1 cellular context compared by ENCODE assay signal in genomic region chr2:159118859-159119510, GRCh38.
TF ChIP-seq lines count a peak whose summit lies in the region.

No MANE protein-coding gene starts in this region.

TF ChIP-seq in IMR-90, 13 proteins besides CTCF, POLR2A, EP300 and RAD21 (continued from another document):
- TF ChIP-seq ELK1 (IDR thresholded peaks at IDR 0.05; ENCODE audit: borderline replicate concordance, low read depth, low read length) (no peak), CHD1 (IDR thresholded peaks at IDR 0.05; ENCODE audit: low read depth, low read length) (no peak), NFE2L2 (IDR thresholded peaks at IDR 0.05; ENCODE audit: low read depth, low read length) (no peak), BHLHE40 (IDR thresholded peaks at IDR 0.05; ENCODE audit: low read depth, low read length) (no peak), SMC3 (IDR thresholded peaks at IDR 0.05; ENCODE audit: low read depth, low read length) (no peak), MXI1 (IDR thresholded peaks at IDR 0.05; ENCODE audit: borderline replicate concordance, low read depth, low read length) (no peak), FOS (IDR thresholded peaks at IDR 0.05; ENCODE audit: low read depth, low read length) (no peak), CEBPB (IDR thresholded peaks at IDR 0.05; ENCODE audit: low read depth, low read length) (no peak), RCOR1 (IDR thresholded peaks at IDR 0.05; ENCODE audit: insufficient replicate concordance, low read length) (no peak), MAZ (IDR thresholded peaks at IDR 0.05; ENCODE audit: borderline replicate concordance, low read depth, low read length) (no peak), RFX5 (IDR thresholded peaks at IDR 0.05; ENCODE audit: low read depth, low read length) (no peak)
